Comparison of ENCODE assay signal across 1 cellular context in genomic region chr2:30276455-30276911, GRCh38.
A peak's percentile ranks its signal among the peaks of the same experiment; 100 is the strongest.
TF ChIP-seq lines count a peak whose summit lies in the region.

No MANE protein-coding gene starts in this region.

TF ChIP-seq in GM12878, 131 proteins besides CTCF, POLR2A, EP300 and RAD21 (continued from another document):
- TF ChIP-seq, protein P1, sequence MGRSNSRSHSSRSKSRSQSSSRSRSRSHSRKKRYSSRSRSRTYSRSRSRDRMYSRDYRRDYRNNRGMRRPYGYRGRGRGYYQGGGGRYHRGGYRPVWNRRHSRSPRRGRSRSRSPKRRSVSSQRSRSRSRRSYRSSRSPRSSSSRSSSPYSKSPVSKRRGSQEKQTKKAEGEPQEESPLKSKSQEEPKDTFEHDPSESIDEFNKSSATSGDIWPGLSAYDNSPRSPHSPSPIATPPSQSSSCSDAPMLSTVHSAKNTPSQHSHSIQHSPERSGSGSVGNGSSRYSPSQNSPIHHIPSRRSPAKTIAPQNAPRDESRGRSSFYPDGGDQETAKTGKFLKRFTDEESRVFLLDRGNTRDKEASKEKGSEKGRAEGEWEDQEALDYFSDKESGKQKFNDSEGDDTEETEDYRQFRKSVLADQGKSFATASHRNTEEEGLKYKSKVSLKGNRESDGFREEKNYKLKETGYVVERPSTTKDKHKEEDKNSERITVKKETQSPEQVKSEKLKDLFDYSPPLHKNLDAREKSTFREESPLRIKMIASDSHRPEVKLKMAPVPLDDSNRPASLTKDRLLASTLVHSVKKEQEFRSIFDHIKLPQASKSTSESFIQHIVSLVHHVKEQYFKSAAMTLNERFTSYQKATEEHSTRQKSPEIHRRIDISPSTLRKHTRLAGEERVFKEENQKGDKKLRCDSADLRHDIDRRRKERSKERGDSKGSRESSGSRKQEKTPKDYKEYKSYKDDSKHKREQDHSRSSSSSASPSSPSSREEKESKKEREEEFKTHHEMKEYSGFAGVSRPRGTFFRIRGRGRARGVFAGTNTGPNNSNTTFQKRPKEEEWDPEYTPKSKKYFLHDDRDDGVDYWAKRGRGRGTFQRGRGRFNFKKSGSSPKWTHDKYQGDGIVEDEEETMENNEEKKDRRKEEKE (IDR thresholded peaks at IDR 0.05) = no peak
- TF ChIP-seq ZBED1 (IDR thresholded peaks at IDR 0.05; ENCODE audit: borderline replicate concordance) (no peak), NFXL1 (IDR thresholded peaks at IDR 0.05; ENCODE audit: borderline replicate concordance) (no peak), BRCA1 (IDR thresholded peaks at IDR 0.05; ENCODE audit: low read depth, low read length) (no peak), NR2F1 (conservative IDR thresholded peaks at IDR 0.05) (no peak), RELB (IDR thresholded peaks at IDR 0.05; ENCODE audit: low read depth) (peak; percentile 36; the same call in 1 of the 2 replicates), SIN3A (IDR thresholded peaks at IDR 0.05; ENCODE audit: low read depth, low read length) (no peak), MTA2 (IDR thresholded peaks at IDR 0.05; ENCODE audit: low read depth) (peak; percentile 42; the same call in 1 of the 2 replicates), JUND (IDR thresholded peaks at IDR 0.05; ENCODE audit: low read depth, low read length) (no peak), JUNB (IDR thresholded peaks at IDR 0.05) (peak; percentile 26; the same call in 1 of the 2 replicates)
- TF ChIP-seq, protein P2, sequence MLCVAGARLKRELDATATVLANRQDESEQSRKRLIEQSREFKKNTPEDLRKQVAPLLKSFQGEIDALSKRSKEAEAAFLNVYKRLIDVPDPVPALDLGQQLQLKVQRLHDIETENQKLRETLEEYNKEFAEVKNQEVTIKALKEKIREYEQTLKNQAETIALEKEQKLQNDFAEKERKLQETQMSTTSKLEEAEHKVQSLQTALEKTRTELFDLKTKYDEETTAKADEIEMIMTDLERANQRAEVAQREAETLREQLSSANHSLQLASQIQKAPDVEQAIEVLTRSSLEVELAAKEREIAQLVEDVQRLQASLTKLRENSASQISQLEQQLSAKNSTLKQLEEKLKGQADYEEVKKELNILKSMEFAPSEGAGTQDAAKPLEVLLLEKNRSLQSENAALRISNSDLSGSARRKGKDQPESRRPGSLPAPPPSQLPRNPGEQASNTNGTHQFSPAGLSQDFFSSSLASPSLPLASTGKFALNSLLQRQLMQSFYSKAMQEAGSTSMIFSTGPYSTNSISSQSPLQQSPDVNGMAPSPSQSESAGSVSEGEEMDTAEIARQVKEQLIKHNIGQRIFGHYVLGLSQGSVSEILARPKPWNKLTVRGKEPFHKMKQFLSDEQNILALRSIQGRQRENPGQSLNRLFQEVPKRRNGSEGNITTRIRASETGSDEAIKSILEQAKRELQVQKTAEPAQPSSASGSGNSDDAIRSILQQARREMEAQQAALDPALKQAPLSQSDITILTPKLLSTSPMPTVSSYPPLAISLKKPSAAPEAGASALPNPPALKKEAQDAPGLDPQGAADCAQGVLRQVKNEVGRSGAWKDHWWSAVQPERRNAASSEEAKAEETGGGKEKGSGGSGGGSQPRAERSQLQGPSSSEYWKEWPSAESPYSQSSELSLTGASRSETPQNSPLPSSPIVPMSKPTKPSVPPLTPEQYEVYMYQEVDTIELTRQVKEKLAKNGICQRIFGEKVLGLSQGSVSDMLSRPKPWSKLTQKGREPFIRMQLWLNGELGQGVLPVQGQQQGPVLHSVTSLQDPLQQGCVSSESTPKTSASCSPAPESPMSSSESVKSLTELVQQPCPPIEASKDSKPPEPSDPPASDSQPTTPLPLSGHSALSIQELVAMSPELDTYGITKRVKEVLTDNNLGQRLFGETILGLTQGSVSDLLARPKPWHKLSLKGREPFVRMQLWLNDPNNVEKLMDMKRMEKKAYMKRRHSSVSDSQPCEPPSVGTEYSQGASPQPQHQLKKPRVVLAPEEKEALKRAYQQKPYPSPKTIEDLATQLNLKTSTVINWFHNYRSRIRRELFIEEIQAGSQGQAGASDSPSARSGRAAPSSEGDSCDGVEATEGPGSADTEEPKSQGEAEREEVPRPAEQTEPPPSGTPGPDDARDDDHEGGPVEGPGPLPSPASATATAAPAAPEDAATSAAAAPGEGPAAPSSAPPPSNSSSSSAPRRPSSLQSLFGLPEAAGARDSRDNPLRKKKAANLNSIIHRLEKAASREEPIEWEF (IDR thresholded peaks at IDR 0.05; ENCODE audit: insufficient replicate concordance, low read depth, low read length) = no peak
